In the genomic region with DNA sequence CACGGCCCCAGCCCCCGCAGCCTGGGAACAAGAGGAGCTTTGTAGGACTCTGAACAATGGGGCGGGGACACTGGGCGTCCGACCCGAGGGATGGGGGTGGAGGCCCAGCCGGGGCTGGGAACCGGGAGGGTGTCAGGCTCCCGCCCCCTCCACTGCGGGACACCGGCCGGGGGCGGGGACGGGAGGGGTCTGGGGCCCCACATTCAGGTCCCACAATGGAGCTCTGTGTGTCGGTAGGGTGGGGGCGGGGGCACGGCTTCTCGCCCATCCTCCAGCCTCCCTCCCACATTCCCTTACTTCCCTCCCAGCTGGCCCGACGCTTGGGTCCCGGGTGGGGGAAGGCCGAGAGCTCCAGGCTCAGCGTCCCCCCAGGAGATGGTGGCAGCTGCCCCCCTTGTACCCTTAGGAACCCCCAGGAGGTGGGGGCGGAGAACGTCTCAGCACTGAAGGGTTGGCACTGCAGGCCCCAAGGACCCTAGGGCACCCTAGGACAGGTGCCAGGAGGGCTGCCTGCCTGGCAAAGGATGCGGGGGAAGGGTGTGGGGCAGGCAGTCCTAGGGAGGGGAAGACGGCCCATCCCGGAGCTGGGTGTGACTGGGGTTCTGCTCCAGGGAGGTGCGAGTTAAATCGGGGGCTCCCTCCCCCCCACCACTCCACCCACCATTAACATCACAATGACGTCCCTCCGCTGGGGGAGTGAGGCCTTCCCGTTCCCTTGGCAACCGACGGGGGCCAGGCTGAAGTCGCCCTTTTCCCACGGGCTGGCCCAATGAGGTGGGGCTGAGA, we compare ENCODE assay signal across 1 cellular context.
A peak's percentile ranks its signal among the peaks of the same experiment; 100 is the strongest.
TF ChIP-seq lines count a peak whose summit lies in the region.

No MANE protein-coding gene starts in this region.

TF ChIP-seq in HepG2, 621 proteins besides CTCF, POLR2A, EP300 and RAD21 (continued from another document and continues in another):
- TF ChIP-seq REST (IDR thresholded peaks at IDR 0.05; ENCODE audit: borderline replicate concordance in 1 of 2, low read depth in 1 of 2, low read length in 2 of 2) (no peak), ZNF7 (CRISPR knock-in tag; IDR thresholded peaks at IDR 0.05) (no peak), HCFC1 (IDR thresholded peaks at IDR 0.05; ENCODE audit: low read depth, low read length) (no peak), ZNF639 (CRISPR knock-in tag; conservative IDR thresholded peaks at IDR 0.05) (peak; percentile 83), GMEB1 (CRISPR knock-in tag; IDR thresholded peaks at IDR 0.05; ENCODE audit: borderline replicate concordance) (no peak), ZNF550 (CRISPR knock-in tag; IDR thresholded peaks at IDR 0.05; ENCODE audit: borderline replicate concordance) (no peak), ZNF232 (CRISPR knock-in tag; IDR thresholded peaks at IDR 0.05; ENCODE audit: borderline replicate concordance) (no peak), MXD4 (CRISPR knock-in tag; IDR thresholded peaks at IDR 0.05) (no peak), ZNF781 (CRISPR knock-in tag; IDR thresholded peaks at IDR 0.05; ENCODE audit: borderline replicate concordance, not compliant biosample characterization) (no peak), NONO (IDR thresholded peaks at IDR 0.05) (no peak), NONO (CRISPR knock-in tag; conservative IDR thresholded peaks at IDR 0.05) (no peak; the same call in 1 of the 2 replicates), ZNF564 (CRISPR knock-in tag; IDR thresholded peaks at IDR 0.05) (peak; percentile 51; the same call in 1 of the 2 replicates), SIN3A (IDR thresholded peaks at IDR 0.05; ENCODE audit: borderline replicate concordance, low read depth, low read length) (no peak), ETV5 (CRISPR knock-in tag; IDR thresholded peaks at IDR 0.05; ENCODE audit: borderline replicate concordance) (no peak), ZNF674 (CRISPR knock-in tag; IDR thresholded peaks at IDR 0.05; ENCODE audit: low read depth) (no peak), ZNF652 (CRISPR knock-in tag; IDR thresholded peaks at IDR 0.05; ENCODE audit: borderline replicate concordance, low read depth) (no peak), HDAC2 (CRISPR knock-in tag; IDR thresholded peaks at IDR 0.05) (no peak), RARG (CRISPR knock-in tag; IDR thresholded peaks at IDR 0.05; ENCODE audit: low read depth) (no peak), EZH2 (conservative IDR thresholded peaks at IDR 0.05; ENCODE audit: low read depth, low read length) (no peak), TOE1 (CRISPR knock-in tag; IDR thresholded peaks at IDR 0.05) (no peak), HNRNPH1 (optimal IDR thresholded peaks at IDR 0.05; ENCODE audit: low read depth, low read length) (no peak), SMC3 (IDR thresholded peaks at IDR 0.05; ENCODE audit: low read length) (no peak), PCBP1 (IDR thresholded peaks at IDR 0.05; ENCODE audit: borderline replicate concordance, low read depth, low read length) (0 out of 2 replicates have a peak, but pooled peaks have one; percentile 38), ZNF83 (CRISPR knock-in tag; IDR thresholded peaks at IDR 0.05; ENCODE audit: borderline replicate concordance) (no peak), ONECUT2 (CRISPR knock-in tag; IDR thresholded peaks at IDR 0.05) (no peak), TAF15 (IDR thresholded peaks at IDR 0.05; ENCODE audit: low read depth, low read length, poor library complexity, severe bottlenecking) (no peak), RNF2 (conservative IDR thresholded peaks at IDR 0.05; ENCODE audit: low read depth) (no peak), ZNF292 (CRISPR knock-in tag; IDR thresholded peaks at IDR 0.05; ENCODE audit: borderline replicate concordance, low read depth) (no peak), ZNF552 (CRISPR knock-in tag; IDR thresholded peaks at IDR 0.05; ENCODE audit: borderline replicate concordance) (peak; percentile 60; the same call in 1 of the 2 replicates), E2F5 (CRISPR knock-in tag; conservative IDR thresholded peaks at IDR 0.05) (0 out of 2 replicates have a peak, but pooled peaks have one; percentile 27), RNF219 (CRISPR knock-in tag; IDR thresholded peaks at IDR 0.05) (no peak), ZNF644 (CRISPR knock-in tag; IDR thresholded peaks at IDR 0.05; ENCODE audit: low read depth) (no peak), ZNF670 (CRISPR knock-in tag; IDR thresholded peaks at IDR 0.05; ENCODE audit: borderline replicate concordance) (no peak), HOXA5 (CRISPR knock-in tag; IDR thresholded peaks at IDR 0.05) (no peak), EED (CRISPR knock-in tag; IDR thresholded peaks at IDR 0.05) (no peak), PHF8 (CRISPR knock-in tag; IDR thresholded peaks at IDR 0.05) (no peak)
- TF ChIP-seq, protein P1, sequence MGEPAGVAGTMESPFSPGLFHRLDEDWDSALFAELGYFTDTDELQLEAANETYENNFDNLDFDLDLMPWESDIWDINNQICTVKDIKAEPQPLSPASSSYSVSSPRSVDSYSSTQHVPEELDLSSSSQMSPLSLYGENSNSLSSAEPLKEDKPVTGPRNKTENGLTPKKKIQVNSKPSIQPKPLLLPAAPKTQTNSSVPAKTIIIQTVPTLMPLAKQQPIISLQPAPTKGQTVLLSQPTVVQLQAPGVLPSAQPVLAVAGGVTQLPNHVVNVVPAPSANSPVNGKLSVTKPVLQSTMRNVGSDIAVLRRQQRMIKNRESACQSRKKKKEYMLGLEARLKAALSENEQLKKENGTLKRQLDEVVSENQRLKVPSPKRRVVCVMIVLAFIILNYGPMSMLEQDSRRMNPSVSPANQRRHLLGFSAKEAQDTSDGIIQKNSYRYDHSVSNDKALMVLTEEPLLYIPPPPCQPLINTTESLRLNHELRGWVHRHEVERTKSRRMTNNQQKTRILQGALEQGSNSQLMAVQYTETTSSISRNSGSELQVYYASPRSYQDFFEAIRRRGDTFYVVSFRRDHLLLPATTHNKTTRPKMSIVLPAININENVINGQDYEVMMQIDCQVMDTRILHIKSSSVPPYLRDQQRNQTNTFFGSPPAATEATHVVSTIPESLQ (CRISPR knock-in tag; conservative IDR thresholded peaks at IDR 0.05): no peak
- TF ChIP-seq, protein P2, sequence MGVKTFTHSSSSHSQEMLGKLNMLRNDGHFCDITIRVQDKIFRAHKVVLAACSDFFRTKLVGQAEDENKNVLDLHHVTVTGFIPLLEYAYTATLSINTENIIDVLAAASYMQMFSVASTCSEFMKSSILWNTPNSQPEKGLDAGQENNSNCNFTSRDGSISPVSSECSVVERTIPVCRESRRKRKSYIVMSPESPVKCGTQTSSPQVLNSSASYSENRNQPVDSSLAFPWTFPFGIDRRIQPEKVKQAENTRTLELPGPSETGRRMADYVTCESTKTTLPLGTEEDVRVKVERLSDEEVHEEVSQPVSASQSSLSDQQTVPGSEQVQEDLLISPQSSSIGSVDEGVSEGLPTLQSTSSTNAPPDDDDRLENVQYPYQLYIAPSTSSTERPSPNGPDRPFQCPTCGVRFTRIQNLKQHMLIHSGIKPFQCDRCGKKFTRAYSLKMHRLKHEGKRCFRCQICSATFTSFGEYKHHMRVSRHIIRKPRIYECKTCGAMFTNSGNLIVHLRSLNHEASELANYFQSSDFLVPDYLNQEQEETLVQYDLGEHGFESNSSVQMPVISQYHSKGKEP (CRISPR knock-in tag; IDR thresholded peaks at IDR 0.05): no peak
- TF ChIP-seq, protein P3, sequence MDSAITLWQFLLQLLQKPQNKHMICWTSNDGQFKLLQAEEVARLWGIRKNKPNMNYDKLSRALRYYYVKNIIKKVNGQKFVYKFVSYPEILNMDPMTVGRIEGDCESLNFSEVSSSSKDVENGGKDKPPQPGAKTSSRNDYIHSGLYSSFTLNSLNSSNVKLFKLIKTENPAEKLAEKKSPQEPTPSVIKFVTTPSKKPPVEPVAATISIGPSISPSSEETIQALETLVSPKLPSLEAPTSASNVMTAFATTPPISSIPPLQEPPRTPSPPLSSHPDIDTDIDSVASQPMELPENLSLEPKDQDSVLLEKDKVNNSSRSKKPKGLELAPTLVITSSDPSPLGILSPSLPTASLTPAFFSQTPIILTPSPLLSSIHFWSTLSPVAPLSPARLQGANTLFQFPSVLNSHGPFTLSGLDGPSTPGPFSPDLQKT (CRISPR knock-in tag; IDR thresholded peaks at IDR 0.05; ENCODE audit: borderline replicate concordance): no peak
- TF ChIP-seq, protein P4, sequence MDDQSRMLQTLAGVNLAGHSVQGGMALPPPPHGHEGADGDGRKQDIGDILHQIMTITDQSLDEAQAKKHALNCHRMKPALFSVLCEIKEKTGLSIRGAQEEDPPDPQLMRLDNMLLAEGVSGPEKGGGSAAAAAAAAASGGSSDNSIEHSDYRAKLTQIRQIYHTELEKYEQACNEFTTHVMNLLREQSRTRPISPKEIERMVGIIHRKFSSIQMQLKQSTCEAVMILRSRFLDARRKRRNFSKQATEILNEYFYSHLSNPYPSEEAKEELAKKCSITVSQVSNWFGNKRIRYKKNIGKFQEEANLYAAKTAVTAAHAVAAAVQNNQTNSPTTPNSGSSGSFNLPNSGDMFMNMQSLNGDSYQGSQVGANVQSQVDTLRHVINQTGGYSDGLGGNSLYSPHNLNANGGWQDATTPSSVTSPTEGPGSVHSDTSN (CRISPR knock-in tag; IDR thresholded peaks at IDR 0.05; ENCODE audit: borderline replicate concordance): no peak
- TF ChIP-seq, protein P5, sequence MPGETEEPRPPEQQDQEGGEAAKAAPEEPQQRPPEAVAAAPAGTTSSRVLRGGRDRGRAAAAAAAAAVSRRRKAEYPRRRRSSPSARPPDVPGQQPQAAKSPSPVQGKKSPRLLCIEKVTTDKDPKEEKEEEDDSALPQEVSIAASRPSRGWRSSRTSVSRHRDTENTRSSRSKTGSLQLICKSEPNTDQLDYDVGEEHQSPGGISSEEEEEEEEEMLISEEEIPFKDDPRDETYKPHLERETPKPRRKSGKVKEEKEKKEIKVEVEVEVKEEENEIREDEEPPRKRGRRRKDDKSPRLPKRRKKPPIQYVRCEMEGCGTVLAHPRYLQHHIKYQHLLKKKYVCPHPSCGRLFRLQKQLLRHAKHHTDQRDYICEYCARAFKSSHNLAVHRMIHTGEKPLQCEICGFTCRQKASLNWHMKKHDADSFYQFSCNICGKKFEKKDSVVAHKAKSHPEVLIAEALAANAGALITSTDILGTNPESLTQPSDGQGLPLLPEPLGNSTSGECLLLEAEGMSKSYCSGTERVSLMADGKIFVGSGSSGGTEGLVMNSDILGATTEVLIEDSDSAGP (CRISPR knock-in tag; IDR thresholded peaks at IDR 0.05; ENCODE audit: borderline replicate concordance): peak; percentile 72; the same call in 1 of the 2 replicates
